ENCODE assay signal across 13 cellular contexts in genomic region chr1:19370453-19371170, GRCh38. TPM values are rescaled to one million over a fixed set of nuclear protein-coding genes. Genes with fewer than 3 reads are reported as not detected.
A peak's percentile ranks its signal among the peaks of the same experiment; 100 is the strongest.
DNase-seq lines count a peak whose midpoint lies in the region; ATAC-seq and TF ChIP-seq lines count a peak whose summit lies in the region.
"Had no signal": no experiment of that assay in that cellular context is flagged by ENCODE, and none has a peak within 500 bp of the region (broad histone marks: within the 10 kb centered on the region; RNA-seq: fewer than 3 reads in every experiment).

No MANE protein-coding gene starts in this region.

- no peaks in the 10 kb centered on the region for H3K36me3 ChIP-seq in aorta (ENCODE audit: control insufficient read depth in 1 of 2, insufficient read depth in 2 of 2, low read length in 1 of 2)

- H3K4me3 Mint-ChIP-seq in CD14-positive monocyte (peak overlapping the region in 1 of 2 donors; percentile 57), natural killer cell (no peak overlapping the region)
- no peak overlapping the region for H3K4me3 Mint-ChIP-seq in dendritic cell treated with granulocyte-macrophage colony-stimulating factor and Interleukin-4, amounts not matched to agents 40 ng/mL and 50 ng/mL, for 4 days
- H3K4me3 Mint-ChIP-seq: T-helper 2 cell treated with Interferon-gamma antibody and Interleukin-4, amounts not matched to agents 5 μg/mL and 100 μg/mL, for 36 hours had no signal

- no peaks in the 10 kb centered on the region for H3K9me3 ChIP-seq in aorta (ENCODE audit: control insufficient read depth, low read length)
- H3K9me3 ChIP-seq: psoas muscle had no signal

- no peak overlapping the region for H3K4me3 ChIP-seq in aorta (ENCODE audit: low read length in 2 of 2)
- H3K4me3 ChIP-seq: dorsolateral prefrontal cortex, psoas muscle had no signal

- no peak for DNase-seq in CD14-positive monocyte (ENCODE audit: low spot score)
- DNase-seq in RWPE1 (ENCODE audit: low spot score), result no peak
- DNase-seq in natural killer cell, result no peak
- DNase-seq in aorta, result no peak
- no peak for DNase-seq in NCI-H1048 (lab: John Stamatoyannopoulos, UW)
- DNase-seq in NCI-H2107 treated with DMSO at 0.1 percent for 48 hours (lab: John Stamatoyannopoulos, UW; ENCODE audit: unreplicated experiment), result no peak
- DNase-seq: dorsolateral prefrontal cortex, KG1, NCI-H69, psoas muscle had no signal

- WGBS in aorta, 2 donors, result 63 to 68% methylated on average over 13 of the region's 13 CpGs

- H3K27ac ChIP-seq in RWPE1, result peak overlapping the region; percentile 34; the same call in 1 of the 2 replicates
- H3K27ac ChIP-seq in aorta (ENCODE audit: low read depth in 1 of 2, low read length in 2 of 2), result no peak overlapping the region
- H3K27ac ChIP-seq: psoas muscle had no signal

- CTCF ChIA-PET in RWPE1 (lab: Yijun Ruan, JAX), result no interaction called here

- intact Hi-C loops in CD14-positive monocyte (cut with micrococcal nuclease), result no loop called here
- intact Hi-C loops in dendritic cell treated with granulocyte-macrophage colony-stimulating factor and Interleukin-4, amounts not matched to agents 40 ng/mL and 50 ng/mL, for 4 days (cut with micrococcal nuclease), result no loop called here
- intact Hi-C loops in natural killer cell (cut with micrococcal nuclease), result no loop called here
- intact Hi-C loops in aorta (cut with DNase I), result no loop called here

- POLR2A ChIA-PET in RWPE1 (lab: Yijun Ruan, JAX; ENCODE audit: low non-redundant PET), result no interaction called here

- peaks cover 23% of the 10 kb centered on the region for H3K4me1 Mint-ChIP-seq in CD14-positive monocyte
- H3K4me1 Mint-ChIP-seq in dendritic cell treated with granulocyte-macrophage colony-stimulating factor and Interleukin-4, amounts not matched to agents 40 ng/mL and 50 ng/mL, for 4 days (ENCODE audit: low read depth), result peaks cover 35% of the 10 kb centered on the region
- peaks cover 26 to 39% of the 10 kb centered on the region in 2 donors for H3K4me1 Mint-ChIP-seq in natural killer cell

- no peaks in the 10 kb centered on the region for H3K27me3 ChIP-seq in aorta (ENCODE audit: control insufficient read depth in 1 of 2, insufficient read depth in 2 of 2, low read length in 1 of 2)
- H3K27me3 ChIP-seq: dorsolateral prefrontal cortex had no signal

- H3K4me1 ChIP-seq in aorta (ENCODE audit: control insufficient read depth in 1 of 2, insufficient read depth in 2 of 2, low read length in 2 of 2), result no peaks in the 10 kb centered on the region
- H3K4me1 ChIP-seq: psoas muscle had no signal

- H3K36me3 Mint-ChIP-seq in CD14-positive monocyte, result peaks cover 54 to 75% of the 10 kb centered on the region in 2 donors
- H3K36me3 Mint-ChIP-seq in dendritic cell treated with granulocyte-macrophage colony-stimulating factor and Interleukin-4, amounts not matched to agents 40 ng/mL and 50 ng/mL, for 4 days (ENCODE audit: low read depth), result peaks cover 92% of the 10 kb centered on the region
- no peaks in the 10 kb centered on the region for H3K36me3 Mint-ChIP-seq in natural killer cell

- TF ChIP-seq CTCF in CD14-positive monocyte (IDR thresholded peaks at IDR 0.05) (no peak), RWPE1 (conservative IDR thresholded peaks at IDR 0.05; ENCODE audit: low read depth) (no peak), natural killer cell (IDR thresholded peaks at IDR 0.05) (no peak)

- ATAC-seq in natural killer cell (no peak), aorta (ENCODE audit: low FRiP score) (no peak), GM21576 (IDR thresholded peaks at IDR 0.05; ENCODE audit: unreplicated experiment) (no peak)

- H3K27ac Mint-ChIP-seq in CD14-positive monocyte (peak overlapping the region; percentile 53 to 90 (median 77)), natural killer cell (peak overlapping the region; percentile 60 to 79)
- peak overlapping the region; percentile 21 for H3K27ac Mint-ChIP-seq in dendritic cell treated with granulocyte-macrophage colony-stimulating factor and Interleukin-4, amounts not matched to agents 40 ng/mL and 50 ng/mL, for 4 days

- H3K27me3 Mint-ChIP-seq in CD14-positive monocyte (ENCODE audit: low read depth in 3 of 3) (peaks cover 0 to 3% (median 2%) of the 10 kb centered on the region in 3 donors), natural killer cell (ENCODE audit: low read depth in 2 of 2) (no peaks in the 10 kb centered on the region)
- H3K27me3 Mint-ChIP-seq in dendritic cell treated with granulocyte-macrophage colony-stimulating factor and Interleukin-4, amounts not matched to agents 40 ng/mL and 50 ng/mL, for 4 days, result no peaks in the 10 kb centered on the region

- no peaks in the 10 kb centered on the region for H3K9me3 Mint-ChIP-seq in CD14-positive monocyte
- H3K9me3 Mint-ChIP-seq in dendritic cell treated with granulocyte-macrophage colony-stimulating factor and Interleukin-4, amounts not matched to agents 40 ng/mL and 50 ng/mL, for 4 days, result no peaks in the 10 kb centered on the region
- no peaks in the 10 kb centered on the region for H3K9me3 Mint-ChIP-seq in natural killer cell
- H3K9me3 Mint-ChIP-seq: T-helper 2 cell treated with Interferon-gamma antibody and Interleukin-4, amounts not matched to agents 5 μg/mL and 100 μg/mL, for 36 hours had no signal

RNA-seq across cellular contexts. Expression of gene SLC66A1, which starts 58.5 kb away (rescaled TPM):
- polyA plus RNA-seq in CD14-positive monocyte, result 1 to 10 TPM; 9.1 to 9.7 TPM
- 1 to 10 TPM; 5.8 to 8.5 (median 7.6) TPM for total RNA-seq in natural killer cell
- 10 to 100 TPM in 1 of 2 donors, 1 to 10 TPM in 1; 7.6 to 13.7 TPM for total RNA-seq in aorta
- polyA plus RNA-seq in aorta, result 10 to 100 TPM in 1 of 2 donors, 1 to 10 TPM in 1; 4.0 to 15.2 TPM

RNA-seq across cellular contexts. Expression of gene AKR7A2, which starts 58.7 kb away (rescaled TPM):
- polyA plus RNA-seq in CD14-positive monocyte (100 to 1,000 TPM in 1 of 2 donors, 10 to 100 TPM in 1; 89.3 to 117 TPM), aorta (10 to 100 TPM; 31.4 to 48.0 TPM)
- total RNA-seq in natural killer cell (10 to 100 TPM; 25.5 to 31.9 (median 28.9) TPM), aorta (10 to 100 TPM; 19.3 to 34.7 TPM)

Comparison
In these comparisons a context has a peak if more than half of its experiments do, and no peak if none do; other contexts are left out.
1. H3K27ac Mint-ChIP-seq: peak in every context shown above with its lines; median percentile 77 in CD14-positive monocyte; 70 in natural killer cell; 21 in dendritic cell treated with granulocyte-macrophage colony-stimulating factor and Interleukin-4, amounts not matched to agents 40 ng/mL and 50 ng/mL, for 4 days.